In the genomic region with DNA sequence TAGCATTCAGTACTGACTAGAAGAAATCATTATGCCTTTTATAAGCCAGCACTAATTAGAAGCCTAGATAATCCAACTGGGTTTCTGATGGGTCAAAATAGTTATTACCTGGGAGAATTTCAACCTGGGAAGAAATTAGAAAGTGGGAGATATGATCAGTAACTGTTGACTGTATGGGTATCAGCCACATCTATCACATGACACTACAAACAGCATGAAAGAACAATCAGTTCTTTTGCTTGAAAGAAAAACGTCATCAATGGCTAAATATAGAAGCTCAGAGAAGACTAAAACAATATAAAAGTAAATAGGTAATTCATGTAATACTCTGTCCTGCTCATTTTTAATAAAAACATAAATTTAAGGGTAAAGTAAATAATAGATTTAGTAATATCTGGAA, we compare ENCODE assay signal across 13 cellular contexts.
DNase-seq lines count a peak whose midpoint lies in the region; ATAC-seq and TF ChIP-seq lines count a peak whose summit lies in the region.
"Had no signal": no experiment of that assay in that cellular context is flagged by ENCODE, and none has a peak within 500 bp of the region (broad histone marks: within the 10 kb centered on the region; RNA-seq: fewer than 3 reads in every experiment).

No MANE protein-coding gene starts in this region.

- no peak for TF ChIP-seq EP300 in gastroesophageal sphincter (IDR thresholded peaks at IDR 0.05)

- ATAC-seq in sciatic nerve = no peak
- no peak for ATAC-seq in gastroesophageal sphincter
- ATAC-seq in HG02763 (IDR thresholded peaks at IDR 0.05; ENCODE audit: unreplicated experiment) = no peak
- ATAC-seq: activated CD8-positive, alpha-beta T cell treated with anti-CD3 and anti-CD28 coated beads, Interleukin-2, amount 10 ng/mL, durations not matched to agents 7 days and 5 days; activated naive CD8-positive, alpha-beta T cell treated with anti-CD3 and anti-CD28 coated beads, Interleukin-2, amount 50 U/mL, for 24 hours had no signal

- DNase-seq in COLO829 (ENCODE audit: low spot score) (peak; percentile 75), NAMALWA (ENCODE audit: low spot score) (peak; percentile 42), dermis microvascular lymphatic vessel endothelial cell (ENCODE audit: low read depth in 2 of 2) (peak; percentile 6 to 21), prostate gland (ENCODE audit: low spot score) (peak; percentile 11), sciatic nerve (ENCODE audit: low spot score) (no peak)
- DNase-seq: activated CD8-positive, alpha-beta T cell treated with anti-CD3 and anti-CD28 coated beads, Interleukin-2, amount 10 ng/mL, durations not matched to agents 7 days and 5 days; activated naive CD8-positive, alpha-beta T cell treated with anti-CD3 and anti-CD28 coated beads, Interleukin-2, amount 50 U/mL, for 24 hours; effector memory CD4-positive, alpha-beta T cell; tibial artery; WERI-Rb-1 had no signal

- no peak for TF ChIP-seq POLR2A in prostate gland (IDR thresholded peaks at IDR 0.05)
- TF ChIP-seq POLR2A in gastroesophageal sphincter (IDR thresholded peaks at IDR 0.05) = no peak

- H3K4me1 ChIP-seq in prostate gland (replicated peaks) (no peaks in the 10 kb centered on the region), gastroesophageal sphincter (peaks cover 0 to 43% (median 5%) of the 10 kb centered on the region in 3 donors)

- H3K36me3 ChIP-seq in prostate gland = no peaks in the 10 kb centered on the region
- no peaks in the 10 kb centered on the region for H3K36me3 ChIP-seq in gastroesophageal sphincter
- H3K36me3 ChIP-seq: tibial artery, WERI-Rb-1 had no signal

- WGBS in prostate gland = 10% methylated on average over 1 of the region's 1 CpG
- 31 to 44% methylated on average over 1 of the region's 1 CpG for WGBS in gastroesophageal sphincter (ENCODE audit: low coverage in 1 of 2), 2 donors

- no peaks in the 10 kb centered on the region for H3K9me3 ChIP-seq in prostate gland
- H3K9me3 ChIP-seq in gastroesophageal sphincter = no peaks in the 10 kb centered on the region
- H3K9me3 ChIP-seq: tibial artery had no signal

- TF ChIP-seq CTCF in prostate gland (IDR thresholded peaks at IDR 0.05) (no peak), gastroesophageal sphincter (IDR thresholded peaks at IDR 0.05) (no peak)

- H3K4me3 ChIP-seq in prostate gland (no peak overlapping the region), gastroesophageal sphincter (no peak overlapping the region)
- H3K4me3 ChIP-seq: hepatocyte, tibial artery had no signal

- peak overlapping the region; percentile 26 to 45 for H3K27ac ChIP-seq in prostate gland
- no peak overlapping the region for H3K27ac ChIP-seq in gastroesophageal sphincter
- H3K27ac ChIP-seq: hepatocyte, tibial artery, WERI-Rb-1 had no signal

- intact Hi-C loops in prostate gland (cut with DNase I) (no loop called here), sciatic nerve (cut with DNase I) (no loop called here)

- H3K27me3 ChIP-seq in prostate gland (replicated peaks; ENCODE audit: insufficient read depth) = no peaks in the 10 kb centered on the region
- H3K27me3 ChIP-seq in gastroesophageal sphincter = no peaks in the 10 kb centered on the region
- H3K27me3 ChIP-seq: hepatocyte, tibial artery had no signal

Comparison
In these comparisons a context has a peak if more than half of its experiments do, and no peak if none do; other contexts are left out.
1. H3K27ac ChIP-seq: peak in prostate gland (2 of 2); none in gastroesophageal sphincter (0 of 4).